In genomic region chr5:157491471-157491870, GRCh38 we compare ENCODE assay signal across 19 cellular contexts. TPM values are rescaled to one million over a fixed set of nuclear protein-coding genes. Genes with fewer than 3 reads are reported as not detected.
DNase-seq lines count a peak whose midpoint lies in the region; ATAC-seq, FAIRE-seq and TF ChIP-seq lines count a peak whose summit lies in the region.
"Had no signal": no experiment of that assay in that cellular context is flagged by ENCODE, and none has a peak within 500 bp of the region (broad histone marks: within the 10 kb centered on the region; RNA-seq: fewer than 3 reads in every experiment).

No MANE protein-coding gene starts in this region.

- no peaks in the 10 kb centered on the region for H3K27me3 Mint-ChIP-seq in IgD-negative memory B cell
- H3K27me3 Mint-ChIP-seq in memory B cell: no peaks in the 10 kb centered on the region
- no peaks in the 10 kb centered on the region for H3K27me3 Mint-ChIP-seq in CD8-positive, alpha-beta T cell (ENCODE audit: low read depth)
- H3K27me3 Mint-ChIP-seq: CD4-positive, CD25-positive, alpha-beta regulatory T cell had no signal

- POLR2A ChIA-PET in CD8-positive, alpha-beta T cell (lab: Charles Lee): no interaction called here

- no peak for DNase-seq in memory B cell (ENCODE audit: low spot score in 2 of 2)
- DNase-seq in sigmoid colon: peak; percentile 62
- DNase-seq in NCI-H1092 (lab: John Stamatoyannopoulos, UW): no peak
- DNase-seq in NCI-H1694 (lab: John Stamatoyannopoulos, UW): no peak
- no peak for DNase-seq in CD8-positive, alpha-beta T cell
- DNase-seq in GM19239 (ENCODE audit: insufficient read length, low spot score): no peak
- DNase-seq: BE2C; C1 segment of cervical spinal cord; CD4-positive, CD25-positive, alpha-beta regulatory T cell; DMS153; DMS79; GDM1; HCEC 1CT had no signal

- CTCF ChIA-PET in CD8-positive, alpha-beta T cell (lab: Charles Lee): no interaction called here

- H3K27me3 ChIP-seq in SU-DHL-6 (ENCODE audit: low read length) (no peaks in the 10 kb centered on the region), sigmoid colon (no peaks in the 10 kb centered on the region)
- H3K27me3 ChIP-seq in CD8-positive, alpha-beta T cell (ENCODE audit: insufficient read depth, low read length): no peaks in the 10 kb centered on the region
- H3K27me3 ChIP-seq: BE2C had no signal

- intact Hi-C loops in sigmoid colon (cut with DNase I): no loop called here
- intact Hi-C loops in CD8-positive, alpha-beta T cell (cut with DNase I, micrococcal nuclease): no loop called here

- no peak for FAIRE-seq in GM19239 (lab: Jason Lieb, UNC)
- FAIRE-seq: GM12892, GM18507, H54 had no signal

- H3K9me3 Mint-ChIP-seq in IgD-negative memory B cell: peaks cover 0 to 4% (median 0%) of the 10 kb centered on the region in 3 donors
- H3K9me3 Mint-ChIP-seq in memory B cell: no peaks in the 10 kb centered on the region
- no peaks in the 10 kb centered on the region for H3K9me3 Mint-ChIP-seq in CD8-positive, alpha-beta T cell
- H3K9me3 Mint-ChIP-seq: CD4-positive, CD25-positive, alpha-beta regulatory T cell; GM23338 had no signal

- no peak for TF ChIP-seq EP300 in sigmoid colon (IDR thresholded peaks at IDR 0.05)

- no peak overlapping the region for H2AFZ ChIP-seq in SU-DHL-6 (ENCODE audit: low read depth, low read length, severe bottlenecking)
- H2AFZ ChIP-seq: GM23338 had no signal

- H3K9me3 ChIP-seq in SU-DHL-6 (ENCODE audit: insufficient read depth, low read length) (no peaks in the 10 kb centered on the region), sigmoid colon (no peaks in the 10 kb centered on the region)
- no peaks in the 10 kb centered on the region for H3K9me3 ChIP-seq in CD8-positive, alpha-beta T cell (ENCODE audit: low read length)
- H3K9me3 ChIP-seq: BE2C had no signal

- H3K27ac ChIP-seq in SU-DHL-6 (ENCODE audit: low read depth, low read length): peak overlapping the region; percentile 46
- no peak overlapping the region for H3K27ac ChIP-seq in sigmoid colon
- no peak overlapping the region for H3K27ac ChIP-seq in CD8-positive, alpha-beta T cell (ENCODE audit: low read depth, low read length)

- TF ChIP-seq CTCF in SU-DHL-6 (IDR thresholded peaks at IDR 0.05; ENCODE audit: insufficient read depth, low read length, poor library complexity, severe bottlenecking) (no peak), sigmoid colon (IDR thresholded peaks at IDR 0.05) (no peak)
- TF ChIP-seq CTCF in CD8-positive, alpha-beta T cell (IDR thresholded peaks at IDR 0.05): no peak

- ATAC-seq in memory B cell (ENCODE audit: low read depth): no peak
- ATAC-seq in CD8-positive, alpha-beta T cell: no peak
- ATAC-seq: GM23338 had no signal

- no peaks in the 10 kb centered on the region for H3K36me3 ChIP-seq in SU-DHL-6 (ENCODE audit: low read length)
- peaks cover 9 to 100% (median 63%) of the 10 kb centered on the region in 4 donors for H3K36me3 ChIP-seq in sigmoid colon
- no peaks in the 10 kb centered on the region for H3K36me3 ChIP-seq in CD8-positive, alpha-beta T cell (ENCODE audit: insufficient read depth, low read length)
- H3K36me3 ChIP-seq: BE2C had no signal

- no peaks in the 10 kb centered on the region for H3K9me2 ChIP-seq in SU-DHL-6 (replicated peaks; ENCODE audit: insufficient read depth, low read length)

- H4K20me1 ChIP-seq in SU-DHL-6 (ENCODE audit: low read depth, low read length): no peaks in the 10 kb centered on the region

- WGBS in sigmoid colon, 2 donors: 84 to 90% methylated on average over 9 of the region's 9 CpGs

- H3K27ac Mint-ChIP-seq in IgD-negative memory B cell (peak overlapping the region in 2 of 3 donors; percentile 71 to 99), memory B cell (peak overlapping the region; percentile 56)
- no peak overlapping the region for H3K27ac Mint-ChIP-seq in CD8-positive, alpha-beta T cell
- H3K27ac Mint-ChIP-seq: GM23338 had no signal

- H3K4me1 Mint-ChIP-seq in IgD-negative memory B cell (peaks cover 27 to 50% (median 40%) of the 10 kb centered on the region in 3 donors), memory B cell (peaks cover 37% of the 10 kb centered on the region)
- H3K4me1 Mint-ChIP-seq in CD8-positive, alpha-beta T cell (ENCODE audit: low read depth): peaks cover 15% of the 10 kb centered on the region
- H3K4me1 Mint-ChIP-seq: GM23338 had no signal

- peak overlapping the region in 3 of 4 donors; percentile 10 to 46 (median 45) for H3K4me3 Mint-ChIP-seq in IgD-negative memory B cell
- no peak overlapping the region for H3K4me3 Mint-ChIP-seq in memory B cell
- H3K4me3 Mint-ChIP-seq in CD8-positive, alpha-beta T cell: no peak overlapping the region
- H3K4me3 Mint-ChIP-seq: CD4-positive, CD25-positive, alpha-beta regulatory T cell; GM23338 had no signal

- H3K4me2 ChIP-seq in SU-DHL-6 (ENCODE audit: low read depth, low read length, poor library complexity, severe bottlenecking): no peak overlapping the region
- H3K4me2 ChIP-seq: GM23338 had no signal

- TF ChIP-seq POLR2A in sigmoid colon (IDR thresholded peaks at IDR 0.05): no peak

- no peaks in the 10 kb centered on the region for H3K79me2 ChIP-seq in SU-DHL-6 (ENCODE audit: insufficient read depth, low read length)

- H3F3A ChIP-seq in SU-DHL-6 (ENCODE audit: insufficient read depth): peaks cover 38% of the 10 kb centered on the region

- no peaks in the 10 kb centered on the region for H3K4me1 ChIP-seq in sigmoid colon
- H3K4me1 ChIP-seq in CD8-positive, alpha-beta T cell (ENCODE audit: insufficient read depth, low read length): no peaks in the 10 kb centered on the region
- H3K4me1 ChIP-seq: BE2C had no signal

- no peak overlapping the region for H3K4me3 ChIP-seq in SU-DHL-6 (ENCODE audit: insufficient read depth, low read length, poor library complexity, severe bottlenecking)
- no peak overlapping the region for H3K4me3 ChIP-seq in sigmoid colon
- H3K4me3 ChIP-seq in CD8-positive, alpha-beta T cell (ENCODE audit: low read depth, low read length): no peak overlapping the region
- H3K4me3 ChIP-seq: GM23338 had no signal

- H3K36me3 Mint-ChIP-seq in IgD-negative memory B cell (peaks cover 24% of the 10 kb centered on the region), memory B cell (peaks cover 56% of the 10 kb centered on the region)
- H3K36me3 Mint-ChIP-seq in CD8-positive, alpha-beta T cell: no peaks in the 10 kb centered on the region

- no peak overlapping the region for H3K9ac ChIP-seq in SU-DHL-6 (ENCODE audit: low read length)

RNA-seq across cellular contexts. Expression of gene NIPAL4, which starts 31.5 kb away (rescaled TPM):
- polyA plus RNA-seq in IgD-negative memory B cell: 2.2 TPM
- total RNA-seq in sigmoid colon: 1 to 10 TPM; 2.8 to 5.1 (median 4.9) TPM
- 1 to 10 TPM in 1 of 3 donors, not detected in 2; 1.3 TPM for polyA plus RNA-seq in sigmoid colon
- total RNA-seq in CD8-positive, alpha-beta T cell: under 1 TPM; 0.25 to 0.41 TPM
- polyA plus RNA-seq: GM23338 had no signal

Comparison
In these comparisons a context has a peak if more than half of its experiments do, and no peak if none do; other contexts are left out.
1. H3K4me3 Mint-ChIP-seq: peak in IgD-negative memory B cell (3 of 4); none in memory B cell (single experiment) and CD8-positive, alpha-beta T cell (single experiment).